12 cellular contexts compared by ENCODE assay signal in the genomic region with DNA sequence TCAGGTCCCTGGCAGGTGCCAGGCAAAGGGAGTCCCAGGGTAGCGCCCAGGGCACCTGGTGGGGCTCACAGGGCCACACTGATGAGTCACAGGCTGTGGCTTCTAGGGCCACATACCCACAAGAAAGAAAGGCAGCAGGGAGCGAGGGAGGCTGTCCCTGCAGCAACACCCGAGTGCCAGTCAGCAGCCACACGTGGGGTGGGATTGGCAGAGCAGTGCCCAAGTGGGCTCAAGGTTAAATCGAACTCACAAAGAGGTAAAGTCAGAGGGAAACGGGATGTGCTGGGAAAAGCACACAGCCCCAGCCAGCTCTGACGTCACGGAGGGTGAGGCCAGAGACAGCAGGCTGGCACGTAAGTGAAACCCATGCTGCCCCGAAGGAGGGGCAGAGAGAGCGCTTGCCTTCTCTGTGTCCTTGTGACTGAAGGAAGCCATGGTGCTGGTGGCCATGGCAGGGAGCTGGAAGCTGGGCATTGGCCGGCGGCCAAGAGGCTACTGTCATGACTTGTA. TPM values are rescaled to one million over a fixed set of nuclear protein-coding genes. Genes with fewer than 3 reads are reported as not detected.
A peak's percentile ranks its signal among the peaks of the same experiment; 100 is the strongest.
DNase-seq lines count a peak whose midpoint lies in the region; ATAC-seq and TF ChIP-seq lines count a peak whose summit lies in the region.
"Had no signal": no experiment of that assay in that cellular context is flagged by ENCODE, and none has a peak within 500 bp of the region (broad histone marks: within the 10 kb centered on the region; RNA-seq: fewer than 3 reads in every experiment).

No MANE protein-coding gene starts in this region.

- no peak for TF ChIP-seq POLR2A in breast epithelium (IDR thresholded peaks at IDR 0.05)
- no peak for TF ChIP-seq POLR2A in lower leg skin (IDR thresholded peaks at IDR 0.05)

- H3K27me3 ChIP-seq in breast epithelium, result no peaks in the 10 kb centered on the region
- H3K27me3 ChIP-seq: vagina had no signal

- H3K4me1 ChIP-seq in breast epithelium, result peaks cover 0 to 3% of the 10 kb centered on the region in 2 donors

- WGBS in lower leg skin, 2 donors, result 42 to 45% methylated on average over 13 of the region's 13 CpGs

- no peaks in the 10 kb centered on the region for H3K36me3 ChIP-seq in breast epithelium
- H3K36me3 ChIP-seq: vagina had no signal

- peak overlapping the region; percentile 27 to 30 for H3K27ac ChIP-seq in breast epithelium
- H3K27ac ChIP-seq: vagina had no signal

- peak overlapping the region in 1 of 3 donors; percentile 26 for H3K4me3 ChIP-seq in breast epithelium
- H3K4me3 ChIP-seq in lower leg skin (ENCODE audit: low read depth, poor library complexity, severe bottlenecking), result no peak overlapping the region
- H3K4me3 ChIP-seq: vagina had no signal

- no peak for TF ChIP-seq CTCF in breast epithelium (IDR thresholded peaks at IDR 0.05)
- TF ChIP-seq CTCF in lower leg skin (IDR thresholded peaks at IDR 0.05), result no peak

- intact Hi-C loops in Right ventricle myocardium inferior (cut with DNase I) (no loop called here), left cardiac atrium (cut with DNase I) (no loop called here), breast epithelium (cut with DNase I; ENCODE audit: low total_unique reads) (no loop called here), lower leg skin (cut with DNase I; ENCODE audit: low total_unique reads) (no loop called here)

- peak; percentile 23 for ATAC-seq in Right ventricle myocardium inferior
- ATAC-seq in left cardiac atrium, result no peak
- ATAC-seq in HG03025 (IDR thresholded peaks at IDR 0.05; ENCODE audit: low FRiP score, unreplicated experiment), result no peak
- no peak for ATAC-seq in HG03159 (IDR thresholded peaks at IDR 0.05; ENCODE audit: unreplicated experiment)

- DNase-seq in Right ventricle myocardium inferior (ENCODE audit: missing footprints) (no peak), left cardiac atrium (no peak), breast epithelium (ENCODE audit: low spot score in 2 of 2) (peak; percentile 72 to 76), lower leg skin (ENCODE audit: low spot score in 2 of 2) (peak; percentile 53 to 89), ureter (ENCODE audit: low spot score) (peak; percentile 87)
- DNase-seq in activated CD4-positive, alpha-beta T cell treated with anti-CD3 and anti-CD28 coated beads, Interleukin-2, amount 50 U/mL, for 48 hours, result no peak
- DNase-seq: NCI-H345; stimulated activated CD4-positive, alpha-beta T cell treated with anti-CD3 and anti-CD28 coated beads, Interleukin-2, amount 100 ng/mL, for 24 hours had no signal

- no peaks in the 10 kb centered on the region for H3K9me3 ChIP-seq in breast epithelium
- H3K9me3 ChIP-seq: vagina had no signal

RNA-seq across cellular contexts. Expression of a gene that starts 33.8 kb away (rescaled TPM):
- total RNA-seq in Right ventricle myocardium inferior (0.32 TPM), left cardiac atrium (under 1 TPM; 0.29 to 0.31 TPM), breast epithelium (1 to 10 TPM in 1 of 3 donors, under 1 TPM in 1, not detected in 1; 0.33 to 1.8 TPM), lower leg skin (10 to 100 TPM in 1 of 4 donors, 1 to 10 TPM in 3; 4.5 to 13.7 (median 7.7) TPM), ureter (9.8 TPM)
- total RNA-seq: activated T-helper 1 cell treated with anti-CD3 and anti-CD28 coated beads, Interleukin-12 subunit alpha, Interleukin-12 subunit beta, Interleukin-2, Interleukin-4 antibody, amounts not matched to agents 30 ng/mL and 10 ng/mL and 1 ng/mL, durations not matched to agents 14 hours and 24 hours and 36 hours; vagina had no signal

RNA-seq across cellular contexts. Expression of a gene that starts 40.2 kb away (rescaled TPM):
- total RNA-seq in Right ventricle myocardium inferior (4.3 TPM), left cardiac atrium (10 to 100 TPM in 1 of 2 donors, 1 to 10 TPM in 1; 5.4 to 10.6 TPM), breast epithelium (10 to 100 TPM; 13.3 to 22.6 (median 14.9) TPM), lower leg skin (1 to 10 TPM; 1.9 to 4.8 (median 3.8) TPM), ureter (26.6 TPM)

Comparison
In these comparisons a context has a peak if more than half of its experiments do, and no peak if none do; other contexts are left out.
1. DNase-seq: peak in breast epithelium (2 of 2), lower leg skin (2 of 2) and ureter (single experiment); none in Right ventricle myocardium inferior (single experiment), left cardiac atrium (single experiment) and activated CD4-positive, alpha-beta T cell treated with anti-CD3 and anti-CD28 coated beads, Interleukin-2, amount 50 U/mL, for 48 hours (0 of 2).